9 cellular contexts compared by ENCODE assay signal in genomic region chr11:79436911-79437273, GRCh38. TPM values are rescaled to one million over a fixed set of nuclear protein-coding genes. Genes with fewer than 3 reads are reported as not detected.
DNase-seq lines count a peak whose midpoint lies in the region; TF ChIP-seq lines count a peak whose summit lies in the region.
"Had no signal": no experiment of that assay in that cellular context is flagged by ENCODE, and none has a peak within 500 bp of the region (broad histone marks: within the 10 kb centered on the region; RNA-seq: fewer than 3 reads in every experiment).

No MANE protein-coding gene starts in this region.

- no peak overlapping the region for H2AK5ac ChIP-seq in trophoblast cell (ENCODE audit: low read length)

- intact Hi-C loops in OCI-LY7 (cut with micrococcal nuclease; ENCODE audit: unreplicated experiment), result no loop called here

- no TSS peak for BruUV-seq in OCI-LY7 (replicated peaks; lab: Mats Ljungman, UMichigan)

- POLR2A ChIA-PET in RWPE1 (lab: Yijun Ruan, JAX; ENCODE audit: low non-redundant PET), result no interaction called here
- POLR2A ChIA-PET in OCI-LY7 (lab: Charles Lee), result no interaction called here

- WGBS in trophoblast cell (ENCODE audit: extremely low coverage, insufficient coverage, insufficient read length), result no CpG with 5 or more reads among the region's 10 CpGs

- H3K9me3 ChIP-seq in BLaER1 (no peaks in the 10 kb centered on the region), trophoblast cell (ENCODE audit: insufficient read depth, low read depth, low read length) (peaks cover 2% of the 10 kb centered on the region), OCI-LY7 (ENCODE audit: low read length) (no peaks in the 10 kb centered on the region)

- TF ChIP-seq CTCF in RWPE1 (conservative IDR thresholded peaks at IDR 0.05; ENCODE audit: low read depth) (no peak), fibroblast of mammary gland (conservative IDR thresholded peaks at IDR 0.05; ENCODE audit: control insufficient read depth, insufficient read depth, low read depth, low read length) (no peak), OCI-LY7 (conservative IDR thresholded peaks at IDR 0.05; ENCODE audit: low read length) (no peak)

- H3K27ac ChIP-seq in BLaER1 (no peak overlapping the region), RWPE1 (peak overlapping the region; percentile 99), trophoblast cell (ENCODE audit: low read depth, low read length) (no peak overlapping the region), OCI-LY7 (ENCODE audit: low read depth, low read length, poor library complexity, severe bottlenecking) (no peak overlapping the region)

- no peak overlapping the region for H2BK120ac ChIP-seq in trophoblast cell (ENCODE audit: insufficient read depth, low read length, poor library complexity)

- no peaks in the 10 kb centered on the region for H3K79me1 ChIP-seq in trophoblast cell (ENCODE audit: low read length)

- H3K9ac ChIP-seq in BLaER1 (peak overlapping the region; percentile 84), trophoblast cell (ENCODE audit: low read length) (no peak overlapping the region)

- H3K9me2 ChIP-seq in OCI-LY7 (ENCODE audit: insufficient read depth, low read length), result no peaks in the 10 kb centered on the region

- H3K79me2 ChIP-seq in trophoblast cell (ENCODE audit: control insufficient read depth, insufficient read depth, low read length, poor library complexity), result no peaks in the 10 kb centered on the region
- H3K79me2 ChIP-seq in OCI-LY7 (ENCODE audit: insufficient read depth, low read depth, low read length), result no peaks in the 10 kb centered on the region

- peaks cover 80% of the 10 kb centered on the region for H3K27me3 ChIP-seq in BLaER1
- peaks cover 54% of the 10 kb centered on the region for H3K27me3 ChIP-seq in trophoblast cell (ENCODE audit: insufficient read depth, low read length)

- H3K4ac ChIP-seq in trophoblast cell (ENCODE audit: low read depth, low read length), result no peak overlapping the region

- H3K23ac ChIP-seq in trophoblast cell (ENCODE audit: low read length), result no peak overlapping the region

- no peak overlapping the region for H3K18ac ChIP-seq in trophoblast cell (ENCODE audit: low read length)

- CTCF ChIA-PET in RWPE1 (lab: Yijun Ruan, JAX) (interaction anchor here (0.6 to 1.4 kb wide), 2 partner anchors 10 to 159 kb away, joined by 3 to 4 read pairs; no protein-coding TSS in a partner anchor), OCI-LY7 (lab: Charles Lee; ENCODE audit: unreplicated experiment) (no interaction called here)

- DNase-seq in RWPE1 (ENCODE audit: low spot score) (no peak), fibroblast of mammary gland (ENCODE audit: low read depth) (no peak), trophoblast cell (no peak), OCI-LY7 (ENCODE audit: low spot score) (no peak), NCI-H2196 (lab: John Stamatoyannopoulos, UW; ENCODE audit: unreplicated experiment) (no peak), HPDE6-E6E7 (ENCODE audit: extremely low spot score) (no peak), SW480 (ENCODE audit: low spot score) (no peak)

- H2AFZ ChIP-seq in trophoblast cell (ENCODE audit: insufficient read depth, low read length, poor library complexity) (no peak overlapping the region), OCI-LY7 (ENCODE audit: low read length) (no peak overlapping the region)

- H3K36me3 ChIP-seq in BLaER1 (no peaks in the 10 kb centered on the region), trophoblast cell (ENCODE audit: control insufficient read depth in 1 of 2, insufficient read depth in 2 of 2, low read length in 2 of 2) (no peaks in the 10 kb centered on the region), OCI-LY7 (ENCODE audit: insufficient read depth, low read length) (no peaks in the 10 kb centered on the region)

- H4K20me1 ChIP-seq in BLaER1 (peaks cover 78% of the 10 kb centered on the region), OCI-LY7 (ENCODE audit: insufficient read depth, low read length) (no peaks in the 10 kb centered on the region)

- no peak overlapping the region for H2BK5ac ChIP-seq in trophoblast cell (ENCODE audit: low read depth, low read length, poor library complexity)

- H3K4me1 ChIP-seq in BLaER1 (peaks cover 38% of the 10 kb centered on the region), trophoblast cell (ENCODE audit: control insufficient read depth in 1 of 2, insufficient read depth in 2 of 2, low read length in 2 of 2) (peaks cover 22 to 37% of the 10 kb centered on the region in 2 experiments), OCI-LY7 (ENCODE audit: insufficient read depth, low read length, poor library complexity, severe bottlenecking) (no peaks in the 10 kb centered on the region)

- no peak overlapping the region for H4K91ac ChIP-seq in trophoblast cell (ENCODE audit: low read depth, low read length)

- H3K14ac ChIP-seq in trophoblast cell (ENCODE audit: low read length), result no peak overlapping the region

- H2BK12ac ChIP-seq in trophoblast cell (ENCODE audit: low read length), result no peak overlapping the region

- H3K4me2 ChIP-seq in BLaER1, result peak overlapping the region; percentile 93
- peak overlapping the region; percentile 100 for H3K4me2 ChIP-seq in trophoblast cell (ENCODE audit: low read length)
- H3K4me2 ChIP-seq in OCI-LY7 (ENCODE audit: low read length), result no peak overlapping the region

- H3K4me3 ChIP-seq in BLaER1 (peak overlapping the region; percentile 89), fibroblast of mammary gland (ENCODE audit: control insufficient read depth, low read depth, low read length) (peak overlapping the region; percentile 79), trophoblast cell (ENCODE audit: low read depth, low read length) (no peak overlapping the region), OCI-LY7 (ENCODE audit: low read depth, low read length, poor library complexity, severe bottlenecking) (no peak overlapping the region)

- H4K8ac ChIP-seq in trophoblast cell (ENCODE audit: low read depth, low read length), result no peak overlapping the region

- H4K12ac ChIP-seq in trophoblast cell (ENCODE audit: low read depth, low read length), result no peak overlapping the region

RNA-seq across cellular contexts. Expression of gene TENM4, which starts 3.9 kb away (rescaled TPM):
- polyA plus RNA-seq in trophoblast cell (2013), result 37.5 and 42.0 TPM in 2 replicates
- not detected in 2 replicates for total RNA-seq in OCI-LY7 (2014; rRNA removed; shearing (Covaris generic))
- total RNA-seq in OCI-LY7 (2022), result not detected in 2 replicates
- total RNA-seq: activated CD8-positive, alpha-beta memory T cell treated with anti-CD3 and anti-CD28 coated beads for 36 hours had no signal

Comparison
In these comparisons a context has a peak if more than half of its experiments do, and no peak if none do; other contexts are left out.
1. H3K4me3 ChIP-seq: peak in BLaER1 (single experiment) and fibroblast of mammary gland (single experiment); none in trophoblast cell (single experiment) and OCI-LY7 (single experiment).